ENCODE assay signal across 22 cellular contexts in genomic region chr5:8641796-8642505, GRCh38.
"Had no signal": no experiment of that assay in that cellular context is flagged by ENCODE, and none has a peak within 500 bp of the region (broad histone marks: within the 10 kb centered on the region; RNA-seq: fewer than 3 reads in every experiment).

No MANE protein-coding gene starts in this region.

- ATAC-seq: activated naive CD8-positive, alpha-beta T cell treated with anti-CD3 and anti-CD28 coated beads, Interleukin-2, amount 50 U/mL, for 24 hours; mucosa of descending colon; natural killer cell treated with Interleukin-12 subunit alpha and Interleukin-12 subunit beta and Interleukin-15 and Interleukin-18, amount 100 ng/mL, for 72 hours; right cardiac atrium; stimulated activated naive B cell treated with anti-CD40 and anti-IgM and Interleukin-4, amounts not matched to agents 10 μg/mL and 1 μg/mL and 100 μg/mL, for 72 hours had no signal

- DNase-seq: activated CD4-positive, alpha-beta memory T cell treated with anti-CD3 and anti-CD28 coated beads, Interleukin-2, amount 10 ng/mL, durations not matched to agents 7 days and 5 days; activated CD4-positive, alpha-beta T cell treated with anti-CD3 and anti-CD28 coated beads, Interleukin-2, amount 10 ng/mL, durations not matched to agents 24 days and 14 days; activated CD4-positive, CD25-positive, alpha-beta regulatory T cell treated with anti-CD3 and anti-CD28 coated beads, Interleukin-2, amount 50 U/mL, for 72 hours; activated CD8-positive, alpha-beta memory T cell treated with anti-CD3 and anti-CD28 coated beads, Interleukin-2, amount 50 U/mL, for 48 hours; activated gamma-delta T cell; activated naive CD8-positive, alpha-beta T cell treated with anti-CD3 and anti-CD28 coated beads, Interleukin-2, amount 50 U/mL, for 24 hours; activated T-cell treated with anti-CD3 and anti-CD28 coated beads, Interleukin-2, amount 50 U/mL, for 24 hours; anterior cingulate cortex; effector CD8-positive, alpha-beta T cell; esophagus squamous epithelium; foreskin melanocyte; islet precursor cell; left ventricle myocardium inferior; mucosa of descending colon; stimulated activated CD4-positive, alpha-beta T cell treated with anti-CD3 and anti-CD28 coated beads, Interleukin-15, amount 100 ng/mL, for 24 hours; stimulated activated CD4-positive, alpha-beta T cell treated with anti-CD3 and anti-CD28 coated beads, Interleukin-2, amount 100 ng/mL, for 24 hours; stimulated activated naive B cell treated with anti-CD40 and anti-IgM and Interleukin-4, amounts not matched to agents 10 μg/mL and 1 μg/mL and 100 μg/mL, for 72 hours; stomach; thyroid gland; upper lobe of left lung had no signal
